In genomic region chr1:90951009-90951408, GRCh38 we compare ENCODE assay signal across 23 cellular contexts.
"Had no signal": no experiment of that assay in that cellular context is flagged by ENCODE, and none has a peak within 500 bp of the region (broad histone marks: within the 10 kb centered on the region; RNA-seq: fewer than 3 reads in every experiment).

No MANE protein-coding gene starts in this region.

- H3K4me3 Mint-ChIP-seq: activated naive CD4-positive, alpha-beta T cell treated with anti-CD3 and anti-CD28 coated beads, Interleukin-2, amount 10 ng/mL, durations not matched to agents 7 days and 5 days; activated T-cell treated with anti-CD3 and anti-CD28 coated beads, Interleukin-2, amount 50 U/mL, for 4 hours; brain; neural crest cell; T-helper 1 cell treated with Interleukin-12 subunit alpha and Interleukin-12 subunit beta and Interleukin-4 antibody, amounts not matched to agents 30 μg/mL and 1 μg/mL, for 36 hours had no signal

- ATAC-seq: activated T-cell treated with anti-CD3 and anti-CD28 coated beads, Interleukin-2, amount 50 U/mL, for 4 hours; foreskin keratinocyte; left lung; stimulated activated naive CD8-positive, alpha-beta T cell treated with anti-CD3 and anti-CD28 coated beads, Interleukin-15, Interleukin-2, amounts not matched to agents 100 U/mL and 50 U/mL, for 24 hours had no signal

- H3K27ac Mint-ChIP-seq: activated naive CD4-positive, alpha-beta T cell treated with anti-CD3 and anti-CD28 coated beads, Interleukin-2, amount 10 ng/mL, durations not matched to agents 7 days and 5 days; brain; progenitor cell of endocrine pancreas; T-helper 1 cell treated with Interleukin-12 subunit alpha and Interleukin-12 subunit beta and Interleukin-4 antibody, amounts not matched to agents 30 μg/mL and 1 μg/mL, for 36 hours had no signal

- H3K27me3 ChIP-seq: foreskin keratinocyte, left lung, sigmoid colon, thyroid gland had no signal

- H3K27me3 Mint-ChIP-seq: activated naive CD4-positive, alpha-beta T cell treated with anti-CD3 and anti-CD28 coated beads, Interleukin-2, amount 10 ng/mL, durations not matched to agents 7 days and 5 days; brain; progenitor cell of endocrine pancreas had no signal

- H3K27ac ChIP-seq: foreskin keratinocyte, left lung, sigmoid colon, thyroid gland had no signal

- H3K36me3 ChIP-seq: sigmoid colon, thyroid gland had no signal

- DNase-seq: activated CD4-positive, alpha-beta T cell treated with anti-CD3 and anti-CD28 coated beads for 4 hours; activated CD4-positive, alpha-beta T cell treated with anti-CD3 and anti-CD28 coated beads, Interleukin-2, amount 50 U/mL, for 48 hours; activated CD4-positive, CD25-positive, alpha-beta regulatory T cell; activated CD8-positive, alpha-beta memory T cell treated with anti-CD3 and anti-CD28 coated beads, Interleukin-2, amount 50 U/mL, for 48 hours; activated effector memory CD4-positive, alpha-beta T cell treated with anti-CD3 and anti-CD28 coated beads, Interleukin-2, amount 50 U/mL, for 16 hours; activated naive CD4-positive, alpha-beta T cell treated with anti-CD3 and anti-CD28 coated beads, Interleukin-2, amount 10 ng/mL, durations not matched to agents 7 days and 5 days; activated T-cell treated with anti-CD3 and anti-CD28 coated beads, Interleukin-2, amount 50 U/mL, for 4 hours; aorta; effector memory CD4-positive, alpha-beta T cell; foreskin keratinocyte; kidney glomerular epithelial cell; left lung; midbrain; retina; sigmoid colon; stimulated activated CD4-positive, alpha-beta T cell treated with anti-CD3 and anti-CD28 coated beads, Interleukin-15, amount 100 ng/mL, for 24 hours; stimulated activated naive CD8-positive, alpha-beta T cell treated with anti-CD3 and anti-CD28 coated beads, Interleukin-15, Interleukin-2, amounts not matched to agents 100 U/mL and 50 U/mL, for 24 hours; thyroid gland had no signal

- H3K4me3 ChIP-seq: left lung, sigmoid colon, smooth muscle cell, thyroid gland had no signal

- H3K4me2 ChIP-seq: smooth muscle cell had no signal

- H3K9me3 Mint-ChIP-seq: T-helper 1 cell treated with Interleukin-12 subunit alpha and Interleukin-12 subunit beta and Interleukin-4 antibody, amounts not matched to agents 30 μg/mL and 1 μg/mL, for 36 hours had no signal

- H3K9me3 ChIP-seq: left lung, sigmoid colon, thyroid gland had no signal

- H3K4me1 ChIP-seq: left lung had no signal
